In the genomic region with DNA sequence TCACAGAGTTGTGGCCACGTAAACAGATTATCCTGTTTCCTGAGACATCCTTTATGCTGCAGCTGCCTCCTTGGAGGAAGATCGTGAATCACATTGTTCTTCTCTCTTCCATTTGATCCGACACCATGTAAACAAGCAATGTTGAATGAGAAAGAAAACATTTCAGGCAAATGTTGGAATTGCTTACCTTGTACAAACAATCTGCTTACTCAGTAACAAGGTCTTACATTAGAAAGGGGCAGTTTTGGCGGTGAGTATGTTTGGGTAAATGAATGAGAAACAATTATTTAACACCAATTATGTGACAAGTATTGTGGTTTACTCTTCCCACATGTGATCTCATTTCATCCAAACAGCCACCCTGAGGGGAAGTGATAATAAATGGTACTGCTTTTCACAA, we compare ENCODE assay signal across 17 cellular contexts.
"Had no signal": no experiment of that assay in that cellular context is flagged by ENCODE, and none has a peak within 500 bp of the region (broad histone marks: within the 10 kb centered on the region; RNA-seq: fewer than 3 reads in every experiment).

No MANE protein-coding gene starts in this region.

- H3K27me3 ChIP-seq: ascending aorta, sigmoid colon had no signal

- H3K9me3 ChIP-seq: ascending aorta, sigmoid colon, suprapubic skin, upper lobe of right lung had no signal

- H3K4me3 ChIP-seq: ascending aorta, lung, sigmoid colon, suprapubic skin, upper lobe of right lung had no signal

- H3K4me1 Mint-ChIP-seq: naive thymus-derived CD8-positive, alpha-beta T cell had no signal

- H3K36me3 ChIP-seq: ascending aorta, sigmoid colon, suprapubic skin, upper lobe of right lung had no signal

- H3K4me3 Mint-ChIP-seq: activated T-helper 1 cell treated with anti-CD3 and anti-CD28 coated beads, Interleukin-12 subunit alpha, Interleukin-12 subunit beta, Interleukin-2, Interleukin-4 antibody, amounts not matched to agents 30 ng/mL and 10 ng/mL and 1 ng/mL, durations not matched to agents 14 hours and 24 hours and 36 hours; naive thymus-derived CD8-positive, alpha-beta T cell; WTC11 had no signal

- H3K36me3 Mint-ChIP-seq: naive thymus-derived CD8-positive, alpha-beta T cell; WTC11 had no signal

- H3K4me1 ChIP-seq: ascending aorta, sigmoid colon, suprapubic skin, upper lobe of right lung had no signal

- H3K9me3 Mint-ChIP-seq: activated T-helper 1 cell treated with anti-CD3 and anti-CD28 coated beads, Interleukin-12 subunit alpha, Interleukin-12 subunit beta, Interleukin-2, Interleukin-4 antibody, amounts not matched to agents 30 ng/mL and 10 ng/mL and 1 ng/mL, durations not matched to agents 14 hours and 24 hours and 36 hours; WTC11 had no signal

- DNase-seq: activated CD4-positive, alpha-beta T cell treated with anti-CD3 and anti-CD28 coated beads for 48 hours; activated naive CD4-positive, alpha-beta T cell; hypothalamus; naive thymus-derived CD8-positive, alpha-beta T cell; nucleus accumbens; sigmoid colon; stimulated activated CD4-positive, alpha-beta T cell treated with anti-CD3 and anti-CD28 coated beads, Interleukin-2, amount 100 ng/mL, for 24 hours; stimulated activated naive CD8-positive, alpha-beta T cell treated with anti-CD3 and anti-CD28 coated beads, Interleukin-15, Interleukin-2, amounts not matched to agents 100 U/mL and 50 U/mL, for 24 hours; upper lobe of right lung had no signal

- FAIRE-seq: bronchial epithelial cell, endometrium had no signal

- H3K27ac Mint-ChIP-seq: activated T-helper 1 cell treated with anti-CD3 and anti-CD28 coated beads, Interleukin-12 subunit alpha, Interleukin-12 subunit beta, Interleukin-2, Interleukin-4 antibody, amounts not matched to agents 30 ng/mL and 10 ng/mL and 1 ng/mL, durations not matched to agents 14 hours and 24 hours and 36 hours; naive thymus-derived CD8-positive, alpha-beta T cell; WTC11 had no signal

- H3K27ac ChIP-seq: ascending aorta, sigmoid colon, suprapubic skin, upper lobe of right lung had no signal

- ATAC-seq: esophagus mucosa; naive thymus-derived CD8-positive, alpha-beta T cell; stimulated activated naive CD8-positive, alpha-beta T cell treated with anti-CD3 and anti-CD28 coated beads, Interleukin-15, Interleukin-2, amounts not matched to agents 100 U/mL and 50 U/mL, for 24 hours; upper lobe of right lung; WTC11 had no signal
